Comparison of ENCODE assay signal across 26 cellular contexts in the genomic region with DNA sequence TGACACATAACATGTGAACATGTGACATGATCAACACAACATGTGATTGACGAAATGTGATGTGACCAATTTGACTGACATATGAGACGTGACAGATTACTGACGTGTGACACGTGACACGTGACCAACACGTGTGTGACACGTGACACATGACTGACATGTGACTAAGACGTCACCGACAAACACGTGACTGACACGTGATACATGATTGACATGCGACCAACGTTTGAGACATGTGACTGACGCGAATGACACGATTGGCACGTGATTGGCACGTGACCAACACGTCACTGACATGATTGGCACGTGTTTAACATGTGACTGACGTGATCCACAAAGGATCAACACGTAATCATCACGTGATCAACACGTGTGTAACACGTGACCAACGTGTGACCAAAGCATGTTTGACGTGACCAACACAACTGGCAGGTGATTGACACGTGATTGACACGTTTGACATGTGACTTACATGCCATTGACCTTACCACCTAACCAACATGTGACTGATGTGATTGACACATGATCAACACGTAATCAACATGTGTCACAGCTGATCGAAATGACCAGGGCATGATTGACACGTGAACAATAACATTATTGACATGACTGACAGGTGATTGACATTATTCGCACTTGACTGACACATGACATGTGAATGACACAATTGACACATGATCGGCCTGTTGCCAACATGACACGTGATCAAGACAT. TPM values are rescaled to one million over a fixed set of nuclear protein-coding genes. Genes with fewer than 3 reads are reported as not detected.
DNase-seq lines count a peak whose midpoint lies in the region; ATAC-seq and TF ChIP-seq lines count a peak whose summit lies in the region.
"Had no signal": no experiment of that assay in that cellular context is flagged by ENCODE, and none has a peak within 500 bp of the region (broad histone marks: within the 10 kb centered on the region; RNA-seq: fewer than 3 reads in every experiment).

No MANE protein-coding gene starts in this region.

- intact Hi-C loops in adrenal gland (cut with DNase I) (no loop called here), testis (cut with DNase I; ENCODE audit: low total_unique reads) (no loop called here)

- H3K4me1 ChIP-seq in adrenal gland (replicated peaks in 1 of 2): no peaks in the 10 kb centered on the region
- H3K4me1 ChIP-seq in testis: no peaks in the 10 kb centered on the region
- H3K4me1 ChIP-seq: ascending aorta, sigmoid colon had no signal

- no peak for TF ChIP-seq POLR2A in adrenal gland (IDR thresholded peaks at IDR 0.05)
- TF ChIP-seq POLR2A in testis (IDR thresholded peaks at IDR 0.05): no peak

- no peaks in the 10 kb centered on the region for H3K27me3 ChIP-seq in adrenal gland
- H3K27me3 ChIP-seq in testis: no peaks in the 10 kb centered on the region
- H3K27me3 ChIP-seq: ascending aorta, sigmoid colon had no signal

- 91 to 93% (median 92%) methylated on average over 35 of the region's 35 CpGs for WGBS in adrenal gland, 4 donors
- WGBS in testis, 2 donors: 69 to 83% methylated on average over 34 to 35 of the region's 35 CpGs

- no peaks in the 10 kb centered on the region for H3K36me3 ChIP-seq in adrenal gland (replicated peaks in 1 of 2)
- no peaks in the 10 kb centered on the region for H3K36me3 ChIP-seq in testis (ENCODE audit: low read depth, missing control alignments)
- H3K36me3 ChIP-seq: ascending aorta, sigmoid colon had no signal

- ATAC-seq in GM18861 (IDR thresholded peaks at IDR 0.05; ENCODE audit: unreplicated experiment): no peak
- ATAC-seq: GM23338; stimulated activated effector memory CD8-positive, alpha-beta T cell treated with anti-CD3 and anti-CD28 coated beads, Interleukin-12 subunit alpha, Interleukin-12 subunit beta, amount 100 ng/mL, for 72 hours had no signal

- no peaks in the 10 kb centered on the region for H3K9me3 ChIP-seq in adrenal gland (replicated peaks in 1 of 3)
- no peaks in the 10 kb centered on the region for H3K9me3 ChIP-seq in testis

- H3K4me3 ChIP-seq in adrenal gland: no peak overlapping the region
- no peak overlapping the region for H3K4me3 ChIP-seq in fibroblast of the aortic adventitia (ENCODE audit: low read depth, low read length)
- H3K4me3 ChIP-seq in testis: no peak overlapping the region
- H3K4me3 ChIP-seq: ascending aorta, GM23338, lung, sigmoid colon had no signal

- TF ChIP-seq CTCF in adrenal gland (IDR thresholded peaks at IDR 0.05) (peak in 1 of 6 experiments; percentile 4), fibroblast of the aortic adventitia (IDR thresholded peaks at IDR 0.05; ENCODE audit: insufficient read depth, low read length) (no peak), testis (IDR thresholded peaks at IDR 0.05) (no peak)

- H3K27ac ChIP-seq in adrenal gland (no peak overlapping the region), testis (no peak overlapping the region)
- H3K27ac ChIP-seq: 22Rv1, ascending aorta, sigmoid colon had no signal

- DNase-seq in DMS53 (lab: John Stamatoyannopoulos, UW) (peak; percentile 36), DMS53 treated with DMSO at 0.1 percent for 48 hours (lab: John Stamatoyannopoulos, UW; ENCODE audit: unreplicated experiment) (no peak), adrenal gland (peak in 4 of 7 donors; percentile 5 to 53 (median 21)), fibroblast of the aortic adventitia (ENCODE audit: low read depth) (peak; percentile 19), testis (peak; percentile 25), NCI-H2171 treated with DMSO at 0.1 percent for 48 hours (lab: John Stamatoyannopoulos, UW) (no peak)
- no peak for DNase-seq in activated T-cell treated with anti-CD3 and anti-CD28 coated beads, Interleukin-2, amount 50 U/mL, for 48 hours
- DNase-seq: activated CD4-positive, alpha-beta T cell treated with anti-CD3 and anti-CD28 coated beads, Interleukin-2, amount 50 U/mL, for 48 hours; activated CD4-positive, CD25-positive, alpha-beta regulatory T cell; activated CD8-positive, alpha-beta memory T cell treated with anti-CD3 and anti-CD28 coated beads, Interleukin-2, amount 50 U/mL, for 48 hours; caudate nucleus; EL; kidney glomerular epithelial cell; NCI-H1105; NCI-H187 treated with DMSO at 0.1 percent for 48 hours; NCI-H2227 treated with DMSO at 0.1 percent for 48 hours; NCI-H69; sigmoid colon; stimulated activated CD4-positive, alpha-beta T cell treated with anti-CD3 and anti-CD28 coated beads, Interleukin-4, amount 100 ng/mL, for 24 hours; substantia nigra had no signal

RNA-seq across cellular contexts. Expression of a gene that starts 23.7 kb away (rescaled TPM):
- 1 to 10 TPM in 6 of 8 donors, under 1 TPM in 2; 0.79 to 4.2 (median 2.8) TPM for total RNA-seq in adrenal gland
- polyA plus RNA-seq in adrenal gland: 1 to 10 TPM in 1 of 3 donors, under 1 TPM in 2; 0.57 to 3.1 (median 0.97) TPM
- total RNA-seq in fibroblast of the aortic adventitia (ENCODE audit: low replicate concordance): 2.5 and 3.2 TPM in 2 replicates
- total RNA-seq in testis: 1 to 10 TPM; 2.1 to 3.7 TPM
- 1.5 TPM for polyA plus RNA-seq in testis (ENCODE audit: insufficient read depth, low read depth, low replicate concordance)
- total RNA-seq: ascending aorta had no signal

Comparison
In these comparisons a context has a peak if more than half of its experiments do, and no peak if none do; other contexts are left out.
1. DNase-seq: peak in DMS53 (single experiment), adrenal gland (4 of 7), fibroblast of the aortic adventitia (single experiment) and testis (single experiment); none in DMS53 treated with DMSO at 0.1 percent for 48 hours (single experiment), activated T-cell treated with anti-CD3 and anti-CD28 coated beads, Interleukin-2, amount 50 U/mL, for 48 hours (0 of 2) and NCI-H2171 treated with DMSO at 0.1 percent for 48 hours (single experiment).